ENCODE assay signal across 8 cellular contexts in the genomic region with DNA sequence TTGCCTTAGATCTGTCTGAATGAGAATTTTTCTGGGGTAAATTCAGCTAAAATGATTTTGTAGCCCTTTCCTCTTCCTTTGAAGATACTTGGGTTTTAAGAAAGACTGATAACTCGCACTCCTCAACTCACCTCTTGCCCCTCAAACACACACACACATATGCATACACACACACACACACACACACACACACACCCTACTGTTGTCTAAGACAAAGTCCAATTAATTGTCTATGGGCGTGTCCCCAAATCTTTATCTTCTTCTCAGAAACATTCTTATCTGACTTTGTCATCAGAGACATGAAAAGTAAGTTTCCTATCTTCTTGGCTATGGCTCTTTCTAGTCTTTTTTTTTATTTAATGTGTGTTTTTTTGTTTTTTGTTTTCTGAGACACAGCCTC.
"Had no signal": no experiment of that assay in that cellular context is flagged by ENCODE, and none has a peak within 500 bp of the region (broad histone marks: within the 10 kb centered on the region; RNA-seq: fewer than 3 reads in every experiment).

No MANE protein-coding gene starts in this region.

- FAIRE-seq: HTR-8/SVneo had no signal

- H3K4me3 ChIP-seq: HAP-1 had no signal

- H3K4me3 Mint-ChIP-seq: HFFc6 had no signal

- H3K4me1 ChIP-seq: HAP-1 had no signal

- ATAC-seq: HCT116 had no signal

- DNase-seq: GOT3, H7, HFFc6, IMR-90, KBM-7 had no signal

- H3K36me3 ChIP-seq: HAP-1 had no signal

- H3K9me3 Mint-ChIP-seq: HFFc6 had no signal

- H3K27ac Mint-ChIP-seq: HFFc6 had no signal

- H3K9me3 ChIP-seq: HAP-1 had no signal
